8 cellular contexts compared by ENCODE assay signal in genomic region chr17:44014437-44015172, GRCh38. TPM values are rescaled to one million over a fixed set of nuclear protein-coding genes. Genes with fewer than 3 reads are reported as not detected.
DNase-seq lines count a peak whose midpoint lies in the region; ATAC-seq and TF ChIP-seq lines count a peak whose summit lies in the region.

TSS of gene TMEM101 (minus strand) at chr17:44014963. CDS start at chr17:44014952, 11 bp downstream.

- H3K27ac Mint-ChIP-seq in brain, result peak within 1 kb of the TSS; percentile 97 to 100 (median 100)

- TF ChIP-seq CTCF in brain (conservative IDR thresholded peaks at IDR 0.05) (no peak), sigmoid colon (IDR thresholded peaks at IDR 0.05) (no peak)

- no peak for TF ChIP-seq POLR2A in sigmoid colon (IDR thresholded peaks at IDR 0.05)

- no CpG with 5 or more reads among the region's 43 CpGs for WGBS in iPS DF 6.9 (ENCODE audit: insufficient coverage, insufficient read length)
- 1% methylated on average over 43 of the region's 43 CpGs for WGBS in sigmoid colon, 2 donors

- TF ChIP-seq EP300 in sigmoid colon (IDR thresholded peaks at IDR 0.05), result no peak

- peaks cover 5% of the 10 kb centered on the region for H3K27me3 Mint-ChIP-seq in brain

- H3K27ac ChIP-seq in iPS DF 6.9 (ENCODE audit: low read length), result no peak within 1 kb of the TSS
- H3K27ac ChIP-seq in sigmoid colon, result peak within 1 kb of the TSS; percentile 77 to 81 (median 80)

- intact Hi-C loops in sigmoid colon (cut with DNase I), result loop anchor here (2.0 kb wide), 1 partner anchor 56 kb away; the partner anchor contains the start of gene G6PC3

- H3K4me3 Mint-ChIP-seq in brain, result peak within 1 kb of the TSS; percentile 99 to 100 (median 100)

- H3K4me3 ChIP-seq in iPS DF 6.9 (ENCODE audit: low read length), result peak within 1 kb of the TSS; percentile 85
- H3K4me3 ChIP-seq in sigmoid colon, result peak within 1 kb of the TSS; percentile 87 to 95 (median 90)

- no peaks in the 10 kb centered on the region for H3K9me3 Mint-ChIP-seq in brain

- H3K27me3 ChIP-seq in iPS DF 6.9 (ENCODE audit: control insufficient read depth, insufficient read depth, low read length) (no peaks in the 10 kb centered on the region), sigmoid colon (no peaks in the 10 kb centered on the region)

- peaks cover 30% of the 10 kb centered on the region for H3K4me1 Mint-ChIP-seq in brain

- DNase-seq in NCI-H2107 treated with DMSO at 0.1 percent for 48 hours (lab: John Stamatoyannopoulos, UW; ENCODE audit: unreplicated experiment) (peak; percentile 80), UCSD-AML1 (lab: John Stamatoyannopoulos, UW; ENCODE audit: unreplicated experiment) (peak; percentile 84), iPS DF 6.9 (ENCODE audit: low read depth, low spot score) (no peak), sigmoid colon (peak; percentile 96), NCI-H1048 (lab: John Stamatoyannopoulos, UW) (no peak)

- H3K4me1 ChIP-seq in iPS DF 6.9 (ENCODE audit: control insufficient read depth, insufficient read depth, low read length), result no peaks in the 10 kb centered on the region
- peaks cover 0 to 19% (median 17%) of the 10 kb centered on the region in 4 donors for H3K4me1 ChIP-seq in sigmoid colon

- H3K36me3 ChIP-seq in iPS DF 6.9 (ENCODE audit: control insufficient read depth, insufficient read depth, low read length) (peaks cover 4% of the 10 kb centered on the region; the same call in 1 of the 2 replicates), sigmoid colon (peaks cover 0 to 24% (median 4%) of the 10 kb centered on the region in 4 donors)

- peaks cover 6% of the 10 kb centered on the region for H3K36me3 Mint-ChIP-seq in brain

- H3K9me3 ChIP-seq in iPS DF 6.9 (ENCODE audit: control insufficient read depth, insufficient read depth, low read length) (no peaks in the 10 kb centered on the region), sigmoid colon (no peaks in the 10 kb centered on the region)

- ATAC-seq in GM18502 (IDR thresholded peaks at IDR 0.05; ENCODE audit: poor library complexity, unreplicated experiment) (peak; percentile 85), HG02973 (IDR thresholded peaks at IDR 0.05; ENCODE audit: unreplicated experiment) (peak; percentile 68)

RNA-seq across cellular contexts. Expression of gene TMEM101, which starts in this region (rescaled TPM):
- polyA plus RNA-seq in brain (ENCODE audit: insufficient read depth, low read depth, low replicate concordance) (34.5 TPM), sigmoid colon (10 to 100 TPM; 14.1 to 42.9 (median 22.2) TPM)
- total RNA-seq in sigmoid colon, result 10 to 100 TPM; 21.3 to 37.8 (median 26.3) TPM

Comparison
In these comparisons a context has a peak if more than half of its experiments do, and no peak if none do; other contexts are left out.
1. DNase-seq: peak in NCI-H2107 treated with DMSO at 0.1 percent for 48 hours (single experiment), UCSD-AML1 (single experiment) and sigmoid colon (single experiment); none in iPS DF 6.9 (single experiment) and NCI-H1048 (single experiment).